Comparison of ENCODE assay signal across 20 cellular contexts in genomic region chr4:85879518-85879917, GRCh38.
DNase-seq lines count a peak whose midpoint lies in the region; FAIRE-seq and TF ChIP-seq lines count a peak whose summit lies in the region.
"Had no signal": no experiment of that assay in that cellular context is flagged by ENCODE, and none has a peak within 500 bp of the region (broad histone marks: within the 10 kb centered on the region; RNA-seq: fewer than 3 reads in every experiment).

No MANE protein-coding gene starts in this region.

- H3K4ac ChIP-seq in mesendoderm (ENCODE audit: low read depth, low read length), result no peak overlapping the region

- H3K18ac ChIP-seq in mesendoderm (ENCODE audit: low read length), result no peak overlapping the region

- H4K5ac ChIP-seq in mesendoderm (ENCODE audit: low read length), result no peak overlapping the region

- no peak overlapping the region for H3K9ac ChIP-seq in mesendoderm (ENCODE audit: low read length)
- H3K9ac ChIP-seq: BLaER1 treated with 17β-estradiol and CSF1 and Interleukin-3, amounts not matched to agents 10 nM and 100 nM had no signal

- no peak overlapping the region for H3K4me2 ChIP-seq in mesendoderm (ENCODE audit: low read length)
- H3K4me2 ChIP-seq: BLaER1 treated with 17β-estradiol and CSF1 and Interleukin-3, amounts not matched to agents 10 nM and 100 nM had no signal

- no peak overlapping the region for H2BK15ac ChIP-seq in mesendoderm (replicated peaks; ENCODE audit: low read depth)

- no peak for TF ChIP-seq EP300 in ovary (IDR thresholded peaks at IDR 0.05)

- H3K27ac ChIP-seq in mesendoderm (ENCODE audit: low read depth, low read length), result no peak overlapping the region
- no peak overlapping the region for H3K27ac ChIP-seq in ovary
- H3K27ac ChIP-seq: BLaER1 treated with 17β-estradiol and CSF1 and Interleukin-3, amounts not matched to agents 10 nM and 100 nM; C4-2B had no signal

- no peak overlapping the region for H3K23ac ChIP-seq in mesendoderm (ENCODE audit: low read length)

- H3K4me1 ChIP-seq in BE2C (no peaks in the 10 kb centered on the region), mesendoderm (ENCODE audit: control insufficient read depth, low read depth, low read length) (peaks cover 10% of the 10 kb centered on the region), ovary (ENCODE audit: insufficient read depth) (no peaks in the 10 kb centered on the region)
- H3K4me1 ChIP-seq: BLaER1 treated with 17β-estradiol and CSF1 and Interleukin-3, amounts not matched to agents 10 nM and 100 nM; Caco-2 had no signal

- no peak for TF ChIP-seq POLR2A in ovary (IDR thresholded peaks at IDR 0.05)

- H3K27me3 ChIP-seq in BE2C (no peaks in the 10 kb centered on the region), mesendoderm (ENCODE audit: insufficient read depth, low read length, poor library complexity) (no peaks in the 10 kb centered on the region), ovary (no peaks in the 10 kb centered on the region)
- H3K27me3 ChIP-seq: BLaER1 treated with 17β-estradiol and CSF1 and Interleukin-3, amounts not matched to agents 10 nM and 100 nM had no signal

- peak; percentile 13 for FAIRE-seq in G401.6 (lab: Jason Lieb, UNC)
- FAIRE-seq: A204.1, GM12878, GM12892, GM18507 had no signal

- H3K56ac ChIP-seq in mesendoderm (ENCODE audit: low read length), result peak overlapping the region; percentile 37

- H2BK120ac ChIP-seq in mesendoderm (ENCODE audit: low read depth, low read length), result no peak overlapping the region

- no peak overlapping the region for H2AK5ac ChIP-seq in mesendoderm (ENCODE audit: low read length)

- H3K36me3 ChIP-seq in BE2C (no peaks in the 10 kb centered on the region), mesendoderm (ENCODE audit: control insufficient read depth, insufficient read depth, low read length) (no peaks in the 10 kb centered on the region), ovary (no peaks in the 10 kb centered on the region)
- H3K36me3 ChIP-seq: BLaER1 treated with 17β-estradiol and CSF1 and Interleukin-3, amounts not matched to agents 10 nM and 100 nM had no signal

- WGBS in mesendoderm (ENCODE audit: extremely low coverage, insufficient coverage, low lambda C conversion rate), result no CpG with 5 or more reads among the region's 3 CpGs
- 94 to 98% (median 95%) methylated on average over 3 of the region's 3 CpGs for WGBS in ovary, 3 donors

- TF ChIP-seq CTCF in BE2C (IDR thresholded peaks at IDR 0.05; ENCODE audit: low read depth, low read length) (no peak), ovary (IDR thresholded peaks at IDR 0.05) (no peak)

- no peaks in the 10 kb centered on the region for H3K79me2 ChIP-seq in mesendoderm (ENCODE audit: control insufficient read depth, insufficient read depth, low read length)

- no peak overlapping the region for H4K8ac ChIP-seq in mesendoderm (ENCODE audit: low read depth, low read length)

- H2BK5ac ChIP-seq in mesendoderm (ENCODE audit: low read length), result no peak overlapping the region

- DNase-seq in BE2C (peak; percentile 7), mesendoderm (no peak), KG1 (lab: John Stamatoyannopoulos, UW) (no peak), nucleus accumbens (lab: John Stamatoyannopoulos, UW) (no peak), ovary (no peak)
- DNase-seq: 8988T; ACHN; Caco-2; Calu3; CD4-positive, alpha-beta T cell; CD8-positive, alpha-beta T cell; DMS79 treated with DMSO at 0.1 percent for 48 hours; GDM1 had no signal

- no peak overlapping the region for H3K4me3 ChIP-seq in BE2C (ENCODE audit: low read depth, low read length)
- no peak overlapping the region for H3K4me3 ChIP-seq in mesendoderm (ENCODE audit: low read length)
- no peak overlapping the region for H3K4me3 ChIP-seq in ovary
- H3K4me3 ChIP-seq: BLaER1 treated with 17β-estradiol and CSF1 and Interleukin-3, amounts not matched to agents 10 nM and 100 nM; GM12878 had no signal

- intact Hi-C loops in ovary (cut with DNase I), result no loop called here

- H3K79me1 ChIP-seq in mesendoderm (ENCODE audit: low read length), result no peaks in the 10 kb centered on the region

- H3K9me3 ChIP-seq in BE2C, result no peaks in the 10 kb centered on the region
- no peaks in the 10 kb centered on the region for H3K9me3 ChIP-seq in ovary
- H3K9me3 ChIP-seq: BLaER1 treated with 17β-estradiol and CSF1 and Interleukin-3, amounts not matched to agents 10 nM and 100 nM; Caco-2 had no signal
